Comparison of ENCODE assay signal across 16 cellular contexts in the genomic region with DNA sequence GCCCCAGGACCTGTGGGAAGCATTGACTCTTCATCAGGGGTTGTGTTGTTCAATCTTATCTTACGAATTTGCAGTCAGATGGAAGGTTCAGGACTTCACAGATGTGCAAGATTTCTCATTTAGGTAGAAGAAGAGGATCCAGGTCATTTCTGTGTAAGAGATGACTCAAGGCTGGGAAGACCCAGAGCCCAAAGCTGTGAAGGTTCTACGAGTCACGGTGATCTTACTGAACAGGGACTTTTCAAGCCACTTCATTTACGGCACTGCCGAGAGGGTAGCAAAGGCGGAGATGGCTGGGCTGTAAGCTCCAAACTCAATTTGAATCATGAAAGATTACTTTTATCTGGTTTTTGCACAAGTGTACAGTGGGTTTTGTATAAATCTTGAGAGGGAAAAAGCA.
DNase-seq lines count a peak whose midpoint lies in the region; ATAC-seq lines count a peak whose summit lies in the region.
"Had no signal": no experiment of that assay in that cellular context is flagged by ENCODE, and none has a peak within 500 bp of the region (broad histone marks: within the 10 kb centered on the region; RNA-seq: fewer than 3 reads in every experiment).

No MANE protein-coding gene starts in this region.

- DNase-seq in stimulated activated CD4-positive, alpha-beta T cell treated with anti-CD3 and anti-CD28 coated beads, Interleukin-1b, Interleukin-23, amount 100 ng/mL, for 48 hours, result peak; percentile 53
- DNase-seq in stimulated activated CD4-positive, alpha-beta T cell treated with anti-CD3 and anti-CD28 coated beads, Interleukin-4, amount 100 ng/mL, for 4 hours, result no peak
- no peak for DNase-seq in Ammon's horn (ENCODE audit: low spot score)
- no peak for DNase-seq in HK-2 (ENCODE audit: unreplicated experiment)
- DNase-seq in NK-92 (lab: John Stamatoyannopoulos, UW; ENCODE audit: unreplicated experiment), result no peak
- DNase-seq: caudate nucleus, H7, kidney, NCI-H1694, nephron progenitor cell, T-helper 9 cell had no signal

- ATAC-seq in GM21786 (IDR thresholded peaks at IDR 0.05; ENCODE audit: unreplicated experiment), result peak; percentile 67
- ATAC-seq in HG03469 (IDR thresholded peaks at IDR 0.05; ENCODE audit: unreplicated experiment), result peak; percentile 78
- no peak for ATAC-seq in GM19324 (IDR thresholded peaks at IDR 0.05; ENCODE audit: low FRiP score, unreplicated experiment)
- ATAC-seq: HepG2, Panc1 had no signal
